Comparison of ENCODE assay signal across 8 cellular contexts in the genomic region with DNA sequence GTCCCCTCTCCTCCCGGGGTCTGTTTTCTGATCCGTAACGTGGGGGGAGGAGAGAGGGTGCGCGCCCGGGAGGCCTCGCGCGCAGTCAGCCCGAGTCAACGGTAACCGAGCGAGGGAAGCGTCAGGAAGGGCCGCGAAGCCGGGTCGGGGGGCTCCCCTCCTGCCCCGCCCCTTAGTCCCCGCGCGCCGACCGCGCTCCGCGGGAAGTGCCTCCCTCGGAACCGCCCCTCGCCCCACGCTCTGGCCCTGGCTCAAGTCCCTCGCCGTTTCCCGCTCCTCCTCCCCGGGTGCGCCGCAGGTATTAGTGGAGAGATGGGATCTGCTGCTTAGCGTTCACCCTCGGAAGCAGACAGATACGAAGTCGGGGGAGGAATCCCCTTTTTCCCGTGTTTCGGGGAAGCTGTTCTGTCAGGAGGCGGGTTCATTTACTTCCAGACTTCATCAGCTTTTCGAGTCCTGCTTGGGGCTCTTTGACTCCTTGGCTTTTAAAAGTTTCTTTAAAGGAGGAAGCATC. TPM values are rescaled to one million over a fixed set of nuclear protein-coding genes. Genes with fewer than 3 reads are reported as not detected.
DNase-seq lines count a peak whose midpoint lies in the region; ATAC-seq and TF ChIP-seq lines count a peak whose summit lies in the region.

No MANE protein-coding gene starts in this region.

- H3K27ac ChIP-seq in breast epithelium, result peak overlapping the region; percentile 98 to 100

- ATAC-seq in left colon, result peak; percentile 59
- ATAC-seq in HG03108 (IDR thresholded peaks at IDR 0.05; ENCODE audit: unreplicated experiment), result no peak

- no peaks in the 10 kb centered on the region for H3K27me3 ChIP-seq in breast epithelium

- H3K4me1 ChIP-seq in breast epithelium, result peaks cover 4 to 32% of the 10 kb centered on the region in 2 donors

- peak; percentile 33 for DNase-seq in Ammon's horn (ENCODE audit: low spot score)
- peak; percentile 22 for DNase-seq in GM19238 (ENCODE audit: insufficient read length, low spot score)
- peak; percentile 57 for DNase-seq in HK-2 (ENCODE audit: unreplicated experiment)
- peak; percentile 16 to 36 (median 31) for DNase-seq in T-helper 2 cell
- DNase-seq in breast epithelium (ENCODE audit: low spot score in 2 of 2), result peak; percentile 55 to 79
- peak; percentile 67 to 72 for DNase-seq in left colon
- DNase-seq in stimulated activated CD4-positive, alpha-beta T cell treated with anti-CD3 and anti-CD28 coated beads, TNF-alpha, amount 100 ng/mL, for 24 hours (ENCODE audit: low read depth in 3 of 3), result peak in 2 of 3 experiments; percentile 14 to 51

- TF ChIP-seq CTCF in breast epithelium (IDR thresholded peaks at IDR 0.05), result no peak

- H3K4me3 ChIP-seq in breast epithelium, result peak overlapping the region; percentile 84 to 100 (median 99)

- H3K36me3 ChIP-seq in breast epithelium, result no peaks in the 10 kb centered on the region

- no peak for TF ChIP-seq POLR2A in breast epithelium (IDR thresholded peaks at IDR 0.05)

- H3K9me3 ChIP-seq in breast epithelium, result no peaks in the 10 kb centered on the region

- intact Hi-C loops in breast epithelium (cut with DNase I; ENCODE audit: low total_unique reads) (no loop called here), left colon (cut with DNase I, micrococcal nuclease) (no loop called here)

RNA-seq across cellular contexts. Expression of gene HNRNPM, which starts 0.8 kb away (rescaled TPM):
- 100 to 1,000 TPM in 2 of 3 donors, 10 to 100 TPM in 1; 84.8 to 153 (median 116) TPM for total RNA-seq in breast epithelium
- 100 to 1,000 TPM in 1 of 2 donors, 10 to 100 TPM in 1; 99.8 to 136 TPM for total RNA-seq in left colon

RNA-seq across cellular contexts. Expression of gene MARCHF2, which starts 32.4 kb away (rescaled TPM):
- total RNA-seq in breast epithelium (100 to 1,000 TPM; 126 to 224 (median 132) TPM), left colon (10 to 100 TPM; 27.2 to 46.6 TPM)

RNA-seq across cellular contexts. Expression of gene RAB11B, which starts 55.4 kb away (rescaled TPM):
- total RNA-seq in breast epithelium (10 to 100 TPM; 39.5 to 57.7 (median 41.3) TPM), left colon (100 to 1,000 TPM; 112 to 135 TPM)

RNA-seq across cellular contexts. Expression of gene PRAM1, which starts 56.9 kb away (rescaled TPM):
- total RNA-seq in breast epithelium, result under 1 TPM; 0.16 to 0.73 (median 0.33) TPM
- total RNA-seq in left colon, result under 1 TPM; 0.46 to 0.70 TPM
